ENCODE assay signal across 1 cellular context in the genomic region with DNA sequence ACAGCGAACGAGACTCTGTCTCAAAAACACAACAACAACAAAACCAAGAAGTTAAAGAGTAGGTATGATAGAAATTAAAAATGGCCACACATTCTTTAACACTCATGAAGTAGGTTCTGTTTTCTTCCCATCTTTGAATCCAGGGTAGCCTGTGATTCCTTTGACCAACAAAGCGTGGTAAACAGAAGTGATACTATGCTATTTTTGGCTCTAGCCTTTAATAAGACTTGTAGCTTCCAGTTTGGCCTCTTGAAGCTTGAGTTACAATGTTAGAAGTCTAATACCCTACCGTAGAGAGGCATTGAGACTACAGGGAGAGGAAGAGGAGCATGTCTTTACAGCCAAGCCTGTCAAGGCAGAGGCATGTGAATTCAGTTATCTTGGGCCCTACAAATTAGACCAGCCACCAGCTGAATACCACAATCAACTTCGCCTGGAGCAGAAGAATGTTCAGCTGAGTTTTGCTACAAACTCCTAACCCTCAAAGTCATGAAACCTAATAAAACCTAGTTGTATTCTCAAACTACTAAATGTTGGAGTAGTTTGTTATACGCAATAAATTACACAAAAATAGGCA.
A peak's percentile ranks its signal among the peaks of the same experiment; 100 is the strongest.
TF ChIP-seq lines count a peak whose summit lies in the region.

No MANE protein-coding gene starts in this region.

TF ChIP-seq in GM12878, 131 proteins besides CTCF, POLR2A, EP300 and RAD21 (continued from another document):
- TF ChIP-seq, protein P1, sequence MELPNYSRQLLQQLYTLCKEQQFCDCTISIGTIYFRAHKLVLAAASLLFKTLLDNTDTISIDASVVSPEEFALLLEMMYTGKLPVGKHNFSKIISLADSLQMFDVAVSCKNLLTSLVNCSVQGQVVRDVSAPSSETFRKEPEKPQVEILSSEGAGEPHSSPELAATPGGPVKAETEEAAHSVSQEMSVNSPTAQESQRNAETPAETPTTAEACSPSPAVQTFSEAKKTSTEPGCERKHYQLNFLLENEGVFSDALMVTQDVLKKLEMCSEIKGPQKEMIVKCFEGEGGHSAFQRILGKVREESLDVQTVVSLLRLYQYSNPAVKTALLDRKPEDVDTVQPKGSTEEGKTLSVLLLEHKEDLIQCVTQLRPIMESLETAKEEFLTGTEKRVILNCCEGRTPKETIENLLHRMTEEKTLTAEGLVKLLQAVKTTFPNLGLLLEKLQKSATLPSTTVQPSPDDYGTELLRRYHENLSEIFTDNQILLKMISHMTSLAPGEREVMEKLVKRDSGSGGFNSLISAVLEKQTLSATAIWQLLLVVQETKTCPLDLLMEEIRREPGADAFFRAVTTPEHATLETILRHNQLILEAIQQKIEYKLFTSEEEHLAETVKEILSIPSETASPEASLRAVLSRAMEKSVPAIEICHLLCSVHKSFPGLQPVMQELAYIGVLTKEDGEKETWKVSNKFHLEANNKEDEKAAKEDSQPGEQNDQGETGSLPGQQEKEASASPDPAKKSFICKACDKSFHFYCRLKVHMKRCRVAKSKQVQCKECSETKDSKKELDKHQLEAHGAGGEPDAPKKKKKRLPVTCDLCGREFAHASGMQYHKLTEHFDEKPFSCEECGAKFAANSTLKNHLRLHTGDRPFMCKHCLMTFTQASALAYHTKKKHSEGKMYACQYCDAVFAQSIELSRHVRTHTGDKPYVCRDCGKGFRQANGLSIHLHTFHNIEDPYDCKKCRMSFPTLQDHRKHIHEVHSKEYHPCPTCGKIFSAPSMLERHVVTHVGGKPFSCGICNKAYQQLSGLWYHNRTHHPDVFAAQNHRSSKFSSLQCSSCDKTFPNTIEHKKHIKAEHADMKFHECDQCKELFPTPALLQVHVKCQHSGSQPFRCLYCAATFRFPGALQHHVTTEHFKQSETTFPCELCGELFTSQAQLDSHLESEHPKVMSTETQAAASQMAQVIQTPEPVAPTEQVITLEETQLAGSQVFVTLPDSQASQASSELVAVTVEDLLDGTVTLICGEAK (IDR thresholded peaks at IDR 0.05; ENCODE audit: borderline replicate concordance): no peak
- TF ChIP-seq, protein P2, sequence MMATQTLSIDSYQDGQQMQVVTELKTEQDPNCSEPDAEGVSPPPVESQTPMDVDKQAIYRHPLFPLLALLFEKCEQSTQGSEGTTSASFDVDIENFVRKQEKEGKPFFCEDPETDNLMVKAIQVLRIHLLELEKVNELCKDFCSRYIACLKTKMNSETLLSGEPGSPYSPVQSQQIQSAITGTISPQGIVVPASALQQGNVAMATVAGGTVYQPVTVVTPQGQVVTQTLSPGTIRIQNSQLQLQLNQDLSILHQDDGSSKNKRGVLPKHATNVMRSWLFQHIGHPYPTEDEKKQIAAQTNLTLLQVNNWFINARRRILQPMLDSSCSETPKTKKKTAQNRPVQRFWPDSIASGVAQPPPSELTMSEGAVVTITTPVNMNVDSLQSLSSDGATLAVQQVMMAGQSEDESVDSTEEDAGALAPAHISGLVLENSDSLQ (IDR thresholded peaks at IDR 0.05): no peak
- no peak for TF ChIP-seq CEBPB (IDR thresholded peaks at IDR 0.05; ENCODE audit: borderline replicate concordance in 1 of 2, low read depth in 2 of 2, low read length in 2 of 2)
- no peak for TF ChIP-seq PAX5 (IDR thresholded peaks at IDR 0.05; ENCODE audit: borderline replicate concordance, low read depth, low read length)
- TF ChIP-seq, protein P3, sequence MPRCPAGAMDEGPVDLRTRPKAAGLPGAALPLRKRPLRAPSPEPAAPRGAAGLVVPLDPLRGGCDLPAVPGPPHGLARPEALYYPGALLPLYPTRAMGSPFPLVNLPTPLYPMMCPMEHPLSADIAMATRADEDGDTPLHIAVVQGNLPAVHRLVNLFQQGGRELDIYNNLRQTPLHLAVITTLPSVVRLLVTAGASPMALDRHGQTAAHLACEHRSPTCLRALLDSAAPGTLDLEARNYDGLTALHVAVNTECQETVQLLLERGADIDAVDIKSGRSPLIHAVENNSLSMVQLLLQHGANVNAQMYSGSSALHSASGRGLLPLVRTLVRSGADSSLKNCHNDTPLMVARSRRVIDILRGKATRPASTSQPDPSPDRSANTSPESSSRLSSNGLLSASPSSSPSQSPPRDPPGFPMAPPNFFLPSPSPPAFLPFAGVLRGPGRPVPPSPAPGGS (IDR thresholded peaks at IDR 0.05; ENCODE audit: borderline replicate concordance, insufficient read depth, low read depth, low read length, poor library complexity, severe bottlenecking): no peak
- TF ChIP-seq ZBED1 (IDR thresholded peaks at IDR 0.05; ENCODE audit: borderline replicate concordance): no peak
- no peak for TF ChIP-seq FOXK2 (IDR thresholded peaks at IDR 0.05)
- TF ChIP-seq SP1 (IDR thresholded peaks at IDR 0.05; ENCODE audit: low read depth, low read length): no peak
- TF ChIP-seq, protein P4, sequence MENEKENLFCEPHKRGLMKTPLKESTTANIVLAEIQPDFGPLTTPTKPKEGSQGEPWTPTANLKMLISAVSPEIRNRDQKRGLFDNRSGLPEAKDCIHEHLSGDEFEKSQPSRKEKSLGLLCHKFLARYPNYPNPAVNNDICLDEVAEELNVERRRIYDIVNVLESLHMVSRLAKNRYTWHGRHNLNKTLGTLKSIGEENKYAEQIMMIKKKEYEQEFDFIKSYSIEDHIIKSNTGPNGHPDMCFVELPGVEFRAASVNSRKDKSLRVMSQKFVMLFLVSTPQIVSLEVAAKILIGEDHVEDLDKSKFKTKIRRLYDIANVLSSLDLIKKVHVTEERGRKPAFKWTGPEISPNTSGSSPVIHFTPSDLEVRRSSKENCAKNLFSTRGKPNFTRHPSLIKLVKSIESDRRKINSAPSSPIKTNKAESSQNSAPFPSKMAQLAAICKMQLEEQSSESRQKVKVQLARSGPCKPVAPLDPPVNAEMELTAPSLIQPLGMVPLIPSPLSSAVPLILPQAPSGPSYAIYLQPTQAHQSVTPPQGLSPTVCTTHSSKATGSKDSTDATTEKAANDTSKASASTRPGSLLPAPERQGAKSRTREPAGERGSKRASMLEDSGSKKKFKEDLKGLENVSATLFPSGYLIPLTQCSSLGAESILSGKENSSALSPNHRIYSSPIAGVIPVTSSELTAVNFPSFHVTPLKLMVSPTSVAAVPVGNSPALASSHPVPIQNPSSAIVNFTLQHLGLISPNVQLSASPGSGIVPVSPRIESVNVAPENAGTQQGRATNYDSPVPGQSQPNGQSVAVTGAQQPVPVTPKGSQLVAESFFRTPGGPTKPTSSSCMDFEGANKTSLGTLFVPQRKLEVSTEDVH (IDR thresholded peaks at IDR 0.05; ENCODE audit: low read depth, partially characterized antibody): no peak
- no peak for TF ChIP-seq SREBF2 (IDR thresholded peaks at IDR 0.05; ENCODE audit: low read length)
- no peak for TF ChIP-seq GATAD2B (conservative IDR thresholded peaks at IDR 0.05; ENCODE audit: low read depth)
- peak; percentile 35; the same call in 1 of the 2 replicates for TF ChIP-seq RUNX3 (IDR thresholded peaks at IDR 0.05; ENCODE audit: low read length)
- TF ChIP-seq, protein P5, sequence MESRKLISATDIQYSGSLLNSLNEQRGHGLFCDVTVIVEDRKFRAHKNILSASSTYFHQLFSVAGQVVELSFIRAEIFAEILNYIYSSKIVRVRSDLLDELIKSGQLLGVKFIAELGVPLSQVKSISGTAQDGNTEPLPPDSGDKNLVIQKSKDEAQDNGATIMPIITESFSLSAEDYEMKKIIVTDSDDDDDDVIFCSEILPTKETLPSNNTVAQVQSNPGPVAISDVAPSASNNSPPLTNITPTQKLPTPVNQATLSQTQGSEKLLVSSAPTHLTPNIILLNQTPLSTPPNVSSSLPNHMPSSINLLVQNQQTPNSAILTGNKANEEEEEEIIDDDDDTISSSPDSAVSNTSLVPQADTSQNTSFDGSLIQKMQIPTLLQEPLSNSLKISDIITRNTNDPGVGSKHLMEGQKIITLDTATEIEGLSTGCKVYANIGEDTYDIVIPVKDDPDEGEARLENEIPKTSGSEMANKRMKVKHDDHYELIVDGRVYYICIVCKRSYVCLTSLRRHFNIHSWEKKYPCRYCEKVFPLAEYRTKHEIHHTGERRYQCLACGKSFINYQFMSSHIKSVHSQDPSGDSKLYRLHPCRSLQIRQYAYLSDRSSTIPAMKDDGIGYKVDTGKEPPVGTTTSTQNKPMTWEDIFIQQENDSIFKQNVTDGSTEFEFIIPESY (IDR thresholded peaks at IDR 0.05): no peak
- TF ChIP-seq NR2C2 (IDR thresholded peaks at IDR 0.05; ENCODE audit: borderline replicate concordance, control insufficient read depth, insufficient read length, low read depth): no peak
- TF ChIP-seq, protein P6, sequence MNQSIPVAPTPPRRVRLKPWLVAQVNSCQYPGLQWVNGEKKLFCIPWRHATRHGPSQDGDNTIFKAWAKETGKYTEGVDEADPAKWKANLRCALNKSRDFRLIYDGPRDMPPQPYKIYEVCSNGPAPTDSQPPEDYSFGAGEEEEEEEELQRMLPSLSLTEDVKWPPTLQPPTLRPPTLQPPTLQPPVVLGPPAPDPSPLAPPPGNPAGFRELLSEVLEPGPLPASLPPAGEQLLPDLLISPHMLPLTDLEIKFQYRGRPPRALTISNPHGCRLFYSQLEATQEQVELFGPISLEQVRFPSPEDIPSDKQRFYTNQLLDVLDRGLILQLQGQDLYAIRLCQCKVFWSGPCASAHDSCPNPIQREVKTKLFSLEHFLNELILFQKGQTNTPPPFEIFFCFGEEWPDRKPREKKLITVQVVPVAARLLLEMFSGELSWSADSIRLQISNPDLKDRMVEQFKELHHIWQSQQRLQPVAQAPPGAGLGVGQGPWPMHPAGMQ (IDR thresholded peaks at IDR 0.05; ENCODE audit: borderline replicate concordance): no peak
- no peak for TF ChIP-seq JUNB (IDR thresholded peaks at IDR 0.05)
- TF ChIP-seq MYB (IDR thresholded peaks at IDR 0.05; ENCODE audit: borderline replicate concordance, low read depth, low read length): no peak
- no peak for TF ChIP-seq RBBP5 (conservative IDR thresholded peaks at IDR 0.05)
- peak; percentile 39; the same call in 1 of the 2 replicates for TF ChIP-seq IKZF1 (conservative IDR thresholded peaks at IDR 0.05)
- TF ChIP-seq ZNF24 (IDR thresholded peaks at IDR 0.05): no peak
- TF ChIP-seq, protein P7, sequence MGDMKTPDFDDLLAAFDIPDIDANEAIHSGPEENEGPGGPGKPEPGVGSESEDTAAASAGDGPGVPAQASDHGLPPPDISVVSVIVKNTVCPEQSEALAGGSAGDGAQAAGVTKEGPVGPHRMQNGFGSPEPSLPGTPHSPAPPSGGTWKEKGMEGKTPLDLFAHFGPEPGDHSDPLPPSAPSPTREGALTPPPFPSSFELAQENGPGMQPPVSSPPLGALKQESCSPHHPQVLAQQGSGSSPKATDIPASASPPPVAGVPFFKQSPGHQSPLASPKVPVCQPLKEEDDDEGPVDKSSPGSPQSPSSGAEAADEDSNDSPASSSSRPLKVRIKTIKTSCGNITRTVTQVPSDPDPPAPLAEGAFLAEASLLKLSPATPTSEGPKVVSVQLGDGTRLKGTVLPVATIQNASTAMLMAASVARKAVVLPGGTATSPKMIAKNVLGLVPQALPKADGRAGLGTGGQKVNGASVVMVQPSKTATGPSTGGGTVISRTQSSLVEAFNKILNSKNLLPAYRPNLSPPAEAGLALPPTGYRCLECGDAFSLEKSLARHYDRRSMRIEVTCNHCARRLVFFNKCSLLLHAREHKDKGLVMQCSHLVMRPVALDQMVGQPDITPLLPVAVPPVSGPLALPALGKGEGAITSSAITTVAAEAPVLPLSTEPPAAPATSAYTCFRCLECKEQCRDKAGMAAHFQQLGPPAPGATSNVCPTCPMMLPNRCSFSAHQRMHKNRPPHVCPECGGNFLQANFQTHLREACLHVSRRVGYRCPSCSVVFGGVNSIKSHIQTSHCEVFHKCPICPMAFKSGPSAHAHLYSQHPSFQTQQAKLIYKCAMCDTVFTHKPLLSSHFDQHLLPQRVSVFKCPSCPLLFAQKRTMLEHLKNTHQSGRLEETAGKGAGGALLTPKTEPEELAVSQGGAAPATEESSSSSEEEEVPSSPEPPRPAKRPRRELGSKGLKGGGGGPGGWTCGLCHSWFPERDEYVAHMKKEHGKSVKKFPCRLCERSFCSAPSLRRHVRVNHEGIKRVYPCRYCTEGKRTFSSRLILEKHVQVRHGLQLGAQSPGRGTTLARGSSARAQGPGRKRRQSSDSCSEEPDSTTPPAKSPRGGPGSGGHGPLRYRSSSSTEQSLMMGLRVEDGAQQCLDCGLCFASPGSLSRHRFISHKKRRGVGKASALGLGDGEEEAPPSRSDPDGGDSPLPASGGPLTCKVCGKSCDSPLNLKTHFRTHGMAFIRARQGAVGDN (IDR thresholded peaks at IDR 0.05): no peak
- TF ChIP-seq ZZZ3 (IDR thresholded peaks at IDR 0.05; ENCODE audit: control insufficient read depth, insufficient read length, low read depth): no peak
- TF ChIP-seq POLR2AphosphoS5 (IDR thresholded peaks at IDR 0.05; ENCODE audit: low read length): no peak
- 0 out of 2 replicates have a peak, but pooled peaks have one; percentile 29 for TF ChIP-seq EED (IDR thresholded peaks at IDR 0.05; ENCODE audit: low read depth)
- no peak for TF ChIP-seq EGR1 (IDR thresholded peaks at IDR 0.05; ENCODE audit: borderline replicate concordance in 1 of 2, low read depth in 2 of 2, low read length in 2 of 2)
